28 cellular contexts compared by ENCODE assay signal in the genomic region with DNA sequence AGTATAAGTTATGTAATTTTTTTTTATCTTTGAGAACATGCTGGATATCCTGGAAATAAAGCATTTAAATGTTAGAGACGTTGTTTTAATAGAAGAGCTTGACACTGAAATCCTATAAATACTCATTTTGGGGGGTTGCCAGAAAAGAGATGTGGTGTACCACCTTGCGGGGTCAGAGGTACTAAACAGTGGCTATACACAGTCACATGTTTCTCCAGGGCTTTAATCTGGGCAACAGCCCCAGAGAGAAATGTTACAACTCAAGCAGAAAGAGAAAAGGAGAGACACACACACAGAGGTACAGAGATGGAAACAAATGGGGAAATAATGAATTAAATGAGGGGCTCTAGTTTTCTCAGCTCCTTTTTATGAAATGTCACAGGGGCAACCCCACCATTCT.
"Had no signal": no experiment of that assay in that cellular context is flagged by ENCODE, and none has a peak within 500 bp of the region (broad histone marks: within the 10 kb centered on the region; RNA-seq: fewer than 3 reads in every experiment).

No MANE protein-coding gene starts in this region.

- H3K27me3 ChIP-seq: adrenal gland, cardiac muscle cell had no signal

- H3K4me3 ChIP-seq: adrenal gland, cardiac muscle cell had no signal

- H3K9me3 Mint-ChIP-seq: activated B cell treated with CpG ODN at 0.5 μM for 24 hours; activated CD4-positive, alpha-beta memory T cell treated with anti-CD3 and anti-CD28 coated beads for 36 hours; activated naive CD4-positive, alpha-beta T cell treated with anti-CD3 and anti-CD28 coated beads for 36 hours; activated naive CD4-positive, alpha-beta T cell treated with anti-CD3 and anti-CD28 coated beads, Interleukin-2, amount 50 U/mL, for 72 hours; activated T-cell treated with anti-CD3 and anti-CD28 coated beads, Interleukin-2, amount 50 U/mL, for 4 hours; activated T-helper 1 cell treated with anti-CD3 and anti-CD28 coated beads, Interleukin-12 subunit alpha, Interleukin-12 subunit beta, Interleukin-2, Interleukin-4 antibody, amounts not matched to agents 30 ng/mL and 10 ng/mL and 1 ng/mL, durations not matched to agents 14 hours and 24 hours and 36 hours; central memory CD8-positive, alpha-beta T cell had no signal

- H3K4me2 ChIP-seq: KMS-11 had no signal

- H3K36me3 Mint-ChIP-seq: activated CD4-positive, alpha-beta memory T cell treated with anti-CD3 and anti-CD28 coated beads for 36 hours; activated naive CD4-positive, alpha-beta T cell treated with anti-CD3 and anti-CD28 coated beads, Interleukin-2, amount 50 U/mL, for 72 hours had no signal

- H3K9me3 ChIP-seq: adrenal gland had no signal

- ATAC-seq: activated naive CD4-positive, alpha-beta T cell treated with anti-CD3 and anti-CD28 coated beads, Interleukin-2, amount 50 U/mL, for 72 hours; activated T-cell treated with anti-CD3 and anti-CD28 coated beads, Interleukin-2, amount 50 U/mL, for 4 hours; Panc1 had no signal

- H3K27ac ChIP-seq: adrenal gland, cardiac muscle cell, KMS-11, VCaP had no signal

- DNase-seq: activated B cell treated with CpG ODN at 0.5 μM for 24 hours; activated CD4-positive, alpha-beta memory T cell treated with anti-CD3 and anti-CD28 coated beads for 36 hours; activated CD4-positive, alpha-beta T cell treated with anti-CD3 and anti-CD28 coated beads for 4 hours; activated CD4-positive, alpha-beta T cell treated with anti-CD3 and anti-CD28 coated beads, Interleukin-2, amount 50 U/mL, for 1 hour; activated CD4-positive, CD25-positive, alpha-beta regulatory T cell treated with anti-CD3 and anti-CD28 coated beads, Interleukin-2, amount 50 U/mL, for 72 hours; activated CD8-positive, alpha-beta memory T cell treated with anti-CD3 and anti-CD28 coated beads, Interleukin-2, amount 50 U/mL, for 4 hours; activated gamma-delta T cell treated with Interleukin-2 at 50 U/mL for 16 hours; activated naive CD4-positive, alpha-beta T cell treated with anti-CD3 and anti-CD28 coated beads for 36 hours; activated T-cell treated with anti-CD3 and anti-CD28 coated beads for 4 hours; activated T-cell treated with anti-CD3 and anti-CD28 coated beads, Interleukin-2, amount 50 U/mL, for 4 hours; adrenal gland; NCI-H1092 treated with DMSO at 0.1 percent for 48 hours; NCI-H1417; NCI-H187 treated with DMSO at 0.1 percent for 48 hours; NCI-H2081; NCI-H345; NCI-H524 treated with DMSO at 0.1 percent for 48 hours; SW 1271; T-helper 1 cell; T-helper 2 cell; T-helper 9 cell had no signal

- H3K27ac Mint-ChIP-seq: activated B cell treated with CpG ODN at 0.5 μM for 24 hours; activated CD4-positive, alpha-beta memory T cell treated with anti-CD3 and anti-CD28 coated beads for 36 hours; activated naive CD4-positive, alpha-beta T cell treated with anti-CD3 and anti-CD28 coated beads for 36 hours; activated naive CD4-positive, alpha-beta T cell treated with anti-CD3 and anti-CD28 coated beads, Interleukin-2, amount 50 U/mL, for 72 hours; activated T-helper 1 cell treated with anti-CD3 and anti-CD28 coated beads, Interleukin-12 subunit alpha, Interleukin-12 subunit beta, Interleukin-2, Interleukin-4 antibody, amounts not matched to agents 30 ng/mL and 10 ng/mL and 1 ng/mL, durations not matched to agents 14 hours and 24 hours and 36 hours had no signal

- H3K36me3 ChIP-seq: adrenal gland, cardiac muscle cell had no signal

- H3K9ac ChIP-seq: KMS-11 had no signal

- H3K4me3 Mint-ChIP-seq: activated B cell treated with CpG ODN at 0.5 μM for 24 hours; activated CD4-positive, alpha-beta memory T cell treated with anti-CD3 and anti-CD28 coated beads for 36 hours; activated naive CD4-positive, alpha-beta T cell treated with anti-CD3 and anti-CD28 coated beads for 36 hours; activated T-cell treated with anti-CD3 and anti-CD28 coated beads, Interleukin-2, amount 50 U/mL, for 4 hours; activated T-helper 1 cell treated with anti-CD3 and anti-CD28 coated beads, Interleukin-12 subunit alpha, Interleukin-12 subunit beta, Interleukin-2, Interleukin-4 antibody, amounts not matched to agents 30 ng/mL and 10 ng/mL and 1 ng/mL, durations not matched to agents 14 hours and 24 hours and 36 hours; central memory CD8-positive, alpha-beta T cell had no signal

- H3K4me1 Mint-ChIP-seq: activated B cell treated with CpG ODN at 0.5 μM for 24 hours had no signal
